22 cellular contexts compared by ENCODE assay signal in genomic region chr11:88348870-88349269, GRCh38. TPM values are rescaled to one million over a fixed set of nuclear protein-coding genes. Genes with fewer than 3 reads are reported as not detected.
DNase-seq lines count a peak whose midpoint lies in the region; ATAC-seq, FAIRE-seq and TF ChIP-seq lines count a peak whose summit lies in the region.
"Had no signal": no experiment of that assay in that cellular context is flagged by ENCODE, and none has a peak within 500 bp of the region (broad histone marks: within the 10 kb centered on the region; RNA-seq: fewer than 3 reads in every experiment).

No MANE protein-coding gene starts in this region.

- intact Hi-C loops in K562 (cut with micrococcal nuclease) (no loop called here), Calu3 (cut with micrococcal nuclease; ENCODE audit: unreplicated experiment) (no loop called here)
- intact Hi-C loops in activated naive CD4-positive, alpha-beta T cell treated with anti-CD3 and anti-CD28 coated beads for 36 hours (cut with micrococcal nuclease): no loop called here

- no peak for DNase-seq in SK-N-SH
- DNase-seq in K562 (ENCODE audit: extremely low read depth in 1 of 4, low spot score in 3 of 4): no peak
- DNase-seq in immature natural killer cell: no peak
- no peak for DNase-seq in Calu3
- DNase-seq in activated naive CD4-positive, alpha-beta T cell treated with anti-CD3 and anti-CD28 coated beads for 36 hours: no peak
- DNase-seq in type B pancreatic cell (ENCODE audit: extremely low spot score, unreplicated experiment): no peak
- no peak for DNase-seq in activated naive CD4-positive, alpha-beta T cell treated with anti-CD3 and anti-CD28 coated beads, Interleukin-2, amount 50 U/mL, for 16 hours
- DNase-seq: 8988T; CD4-positive, CD25-positive, alpha-beta regulatory T cell; COR-L47; GDM1; GM23248; NCI-H187; NCI-H2107; NCI-H510A treated with DMSO at 0.1 percent for 48 hours; NCI-H82; SIG-M5 had no signal

- 89% methylated on average over 1 of the region's 1 CpG for whole genome bisulfite sequencing in SK-N-SH (ENCODE audit: low lambda C conversion rate)
- 31% methylated on average over 1 of the region's 1 CpG for WGBS in K562 (ENCODE audit: insufficient coverage, low coverage, missing lambda C conversion rate)

- peak; percentile 37 for FAIRE-seq in K562 (lab: Jason Lieb, UNC)

- BruUV-seq in K562 (replicated peaks; lab: Mats Ljungman, UMichigan): no TSS peak
- no TSS peak for BruUV-seq in Calu3 (replicated peaks; lab: Mats Ljungman, UMichigan)

- TF ChIP-seq CTCF in SK-N-SH (IDR thresholded peaks at IDR 0.05) (no peak), K562 (IDR thresholded peaks at IDR 0.05 in 2 of 3, conservative IDR thresholded peaks at IDR 0.05 in 1 of 3; ENCODE audit: insufficient read depth in 2 of 3, low read depth in 1 of 3, low read length in 3 of 3) (no peak), Calu3 (IDR thresholded peaks at IDR 0.05; ENCODE audit: unreplicated experiment) (no peak), type B pancreatic cell (conservative IDR thresholded peaks at IDR 0.05) (no peak)

- H3K27ac ChIP-seq in SK-N-SH (ENCODE audit: low read depth in 2 of 2, low read length in 1 of 2): no peak overlapping the region
- 0 out of 3 replicates have a peak overlapping the region, but pooled peaks have one; percentile 12 for H3K27ac ChIP-seq in K562 (ENCODE audit: extremely low read depth, low read depth, low read length)
- H3K27ac ChIP-seq: GM23248, PC-9, RWPE1 had no signal

- no peak for ATAC-seq in SK-N-SH treated with all-trans-retinoic acid at 6 μM for 48 hours
- peak; percentile 21 for ATAC-seq in K562
- ATAC-seq: HCT116 had no signal

- H4K20me1 ChIP-seq in SK-N-SH (ENCODE audit: insufficient read depth) (no peaks in the 10 kb centered on the region), K562 (replicated peaks; ENCODE audit: control insufficient read depth, insufficient read depth, low read length) (no peaks in the 10 kb centered on the region)

- H3K36me3 Mint-ChIP-seq in immature natural killer cell: peaks cover 3 to 4% (median 3%) of the 10 kb centered on the region in 3 donors
- H3K36me3 Mint-ChIP-seq in Calu3 (ENCODE audit: insufficient read depth, unreplicated experiment): no peaks in the 10 kb centered on the region
- H3K36me3 Mint-ChIP-seq in activated naive CD4-positive, alpha-beta T cell treated with anti-CD3 and anti-CD28 coated beads for 36 hours (ENCODE audit: low read depth): no peaks in the 10 kb centered on the region
- no peaks in the 10 kb centered on the region for H3K36me3 Mint-ChIP-seq in type B pancreatic cell
- H3K36me3 Mint-ChIP-seq: CD4-positive, CD25-positive, alpha-beta regulatory T cell had no signal

- no peaks in the 10 kb centered on the region for H3K9me1 ChIP-seq in K562 (ENCODE audit: control insufficient read depth, insufficient read depth, low read length)

- H3K27me3 ChIP-seq in SK-N-SH (ENCODE audit: insufficient read depth): no peaks in the 10 kb centered on the region
- H3K27me3 ChIP-seq in K562 (ENCODE audit: control insufficient read depth in 2 of 2, insufficient read depth in 2 of 2, low read length in 2 of 2): no peaks in the 10 kb centered on the region

- no peaks in the 10 kb centered on the region for H3K9me2 ChIP-seq in SK-N-SH

- H3K79me2 ChIP-seq in SK-N-SH (ENCODE audit: insufficient read depth): no peaks in the 10 kb centered on the region
- no peaks in the 10 kb centered on the region for H3K79me2 ChIP-seq in K562 (ENCODE audit: control insufficient read depth, insufficient read depth, low read length)

- H3F3A ChIP-seq in SK-N-SH (replicated peaks; ENCODE audit: insufficient read depth): no peaks in the 10 kb centered on the region

- H3K27me3 Mint-ChIP-seq in immature natural killer cell (ENCODE audit: low read depth in 3 of 3): no peaks in the 10 kb centered on the region
- no peaks in the 10 kb centered on the region for H3K27me3 Mint-ChIP-seq in Calu3 (ENCODE audit: unreplicated experiment)
- H3K27me3 Mint-ChIP-seq in activated naive CD4-positive, alpha-beta T cell treated with anti-CD3 and anti-CD28 coated beads for 36 hours (ENCODE audit: low read depth): no peaks in the 10 kb centered on the region
- H3K27me3 Mint-ChIP-seq in type B pancreatic cell: no peaks in the 10 kb centered on the region
- H3K27me3 Mint-ChIP-seq: B cell; CD4-positive, CD25-positive, alpha-beta regulatory T cell had no signal

- no peaks in the 10 kb centered on the region for H3K9me3 Mint-ChIP-seq in immature natural killer cell
- no peaks in the 10 kb centered on the region for H3K9me3 Mint-ChIP-seq in Calu3 (ENCODE audit: low read depth, unreplicated experiment)
- no peaks in the 10 kb centered on the region for H3K9me3 Mint-ChIP-seq in activated naive CD4-positive, alpha-beta T cell treated with anti-CD3 and anti-CD28 coated beads for 36 hours
- no peaks in the 10 kb centered on the region for H3K9me3 Mint-ChIP-seq in type B pancreatic cell

- H3K9me3 ChIP-seq in SK-N-SH (no peaks in the 10 kb centered on the region), K562 (replicated peaks; ENCODE audit: control insufficient read depth, insufficient read depth, low read depth, low read length) (no peaks in the 10 kb centered on the region)

- H3K4me3 Mint-ChIP-seq in immature natural killer cell (no peak overlapping the region), Calu3 (ENCODE audit: low read depth, unreplicated experiment) (no peak overlapping the region), type B pancreatic cell (no peak overlapping the region)
- H3K4me3 Mint-ChIP-seq in activated naive CD4-positive, alpha-beta T cell treated with anti-CD3 and anti-CD28 coated beads for 36 hours: no peak overlapping the region
- H3K4me3 Mint-ChIP-seq: B cell; CD4-positive, CD25-positive, alpha-beta regulatory T cell had no signal

- H2AFZ ChIP-seq in SK-N-SH (ENCODE audit: low read depth) (no peak overlapping the region), K562 (ENCODE audit: low read depth, low read length) (no peak overlapping the region)
- H2AFZ ChIP-seq: GM23248, PC-9 had no signal

- CTCF ChIA-PET in SK-N-SH (lab: Yijun Ruan, JAX): no interaction called here
- CTCF ChIA-PET in K562 (lab: Yijun Ruan, JAX; ENCODE audit: low intra/inter-chr PET ratio): no interaction called here
- CTCF ChIA-PET in Calu3 (lab: Charles Lee): no interaction called here
- CTCF ChIA-PET in activated naive CD4-positive, alpha-beta T cell treated with anti-CD3 and anti-CD28 coated beads for 36 hours (lab: Charles Lee): no interaction called here

- peak overlapping the region in 4 of 6 donors; percentile 23 to 50 (median 33) for H3K27ac Mint-ChIP-seq in immature natural killer cell
- H3K27ac Mint-ChIP-seq in Calu3 (ENCODE audit: unreplicated experiment): no peak overlapping the region
- no peak overlapping the region for H3K27ac Mint-ChIP-seq in activated naive CD4-positive, alpha-beta T cell treated with anti-CD3 and anti-CD28 coated beads for 36 hours
- no peak overlapping the region for H3K27ac Mint-ChIP-seq in type B pancreatic cell
- H3K27ac Mint-ChIP-seq: B cell; CD4-positive, CD25-positive, alpha-beta regulatory T cell had no signal

- H3K4me1 ChIP-seq in SK-N-SH (ENCODE audit: control insufficient read depth in 1 of 2, insufficient read depth in 2 of 2, low read depth in 1 of 2, low read length in 1 of 2) (peaks cover 0 to 3% of the 10 kb centered on the region in 2 experiments; a peak in 2 of 4 replicates), K562 (replicated peaks in 1 of 2; ENCODE audit: control insufficient read depth in 2 of 2, insufficient read depth in 2 of 2, low read length in 2 of 2) (peaks cover 0 to 5% of the 10 kb centered on the region in 2 experiments; a peak in 3 of 5 replicates)

- TF ChIP-seq RAD21 in SK-N-SH (IDR thresholded peaks at IDR 0.05; ENCODE audit: low read length): no peak
- no peak for TF ChIP-seq RAD21 in K562 (CRISPR knock-in tag; conservative IDR thresholded peaks at IDR 0.05 in 1 of 2, IDR thresholded peaks at IDR 0.05 in 1 of 2)

- H3K4me2 ChIP-seq in SK-N-SH: no peak overlapping the region
- H3K4me2 ChIP-seq in K562 (ENCODE audit: insufficient read depth, low read length): no peak overlapping the region
- H3K4me2 ChIP-seq: PC-9 had no signal

- H3K4me3 ChIP-seq in SK-N-SH (ENCODE audit: low read depth in 2 of 2, low read length in 1 of 2): no peak overlapping the region
- H3K4me3 ChIP-seq in K562: no peak overlapping the region
- H3K4me3 ChIP-seq: GM23248, PC-9 had no signal

- POLR2A ChIA-PET in SK-N-SH (lab: Yijun Ruan, JAX) (no interaction called here), K562 (lab: Yijun Ruan, JAX) (no interaction called here)

- peaks cover 40 to 47% of the 10 kb centered on the region in 2 donors for H3K4me1 Mint-ChIP-seq in immature natural killer cell
- H3K4me1 Mint-ChIP-seq in Calu3 (ENCODE audit: low read depth, unreplicated experiment): no peaks in the 10 kb centered on the region
- H3K4me1 Mint-ChIP-seq in activated naive CD4-positive, alpha-beta T cell treated with anti-CD3 and anti-CD28 coated beads for 36 hours (ENCODE audit: low read depth): peaks cover 8% of the 10 kb centered on the region
- peaks cover 5% of the 10 kb centered on the region for H3K4me1 Mint-ChIP-seq in type B pancreatic cell (ENCODE audit: unreplicated experiment)

- H3K9ac ChIP-seq in SK-N-SH: no peak overlapping the region
- H3K9ac ChIP-seq in K562 (ENCODE audit: insufficient read depth in 1 of 2, low read depth in 2 of 2, low read length in 2 of 2): no peak overlapping the region
- H3K9ac ChIP-seq: GM23248 had no signal

- TF ChIP-seq EP300 in SK-N-SH (IDR thresholded peaks at IDR 0.05; ENCODE audit: borderline replicate concordance in 1 of 2, low read depth in 1 of 2, low read length in 1 of 2) (no peak), K562 (IDR thresholded peaks at IDR 0.05; ENCODE audit: low read length) (no peak)

- in situ Hi-C loops in K562 (cut with MboI): no loop called here

- no peak for TF ChIP-seq POLR2A in K562 (conservative IDR thresholded peaks at IDR 0.05)

- no peaks in the 10 kb centered on the region for H3K36me3 ChIP-seq in SK-N-SH (replicated peaks in 1 of 2; ENCODE audit: control insufficient read depth in 1 of 2, insufficient read depth in 2 of 2, low read length in 1 of 2)
- peaks cover 4% of the 10 kb centered on the region; the same call in 2 of the 3 replicates for H3K36me3 ChIP-seq in K562 (ENCODE audit: control insufficient read depth, insufficient read depth, low read length)

RNA-seq across cellular contexts. Expression of gene CTSC, which starts 11.3 kb away (rescaled TPM):
- polyA plus RNA-seq in SK-N-SH (2012; rRNA removed) (101 and 104 TPM in 2 replicates), K562 (2011; rRNA removed) (148 and 304 TPM in 2 replicates), K562 (2014; fragmentation: Illumina TruSeq; extraction: Trizol) (148 and 160 TPM in 2 replicates), K562 (2014; fragmentation: Nextera tagmentation; extraction: Ambion mirVana) (100 to 1,000 TPM; 350 to 403 TPM), K562 (2014; rRNA removed) (137 and 141 TPM in 2 replicates), immature natural killer cell (100 to 1,000 TPM; 389 to 655 (median 558) TPM)
- polyA plus RNA-seq in SK-N-SH (2012; cell fraction: cytosol; rRNA removed): 92.4 and 111 TPM in 2 replicates
- polyA plus RNA-seq in SK-N-SH (2012; cell fraction: nucleus; rRNA removed): 25.4 and 47.1 TPM in 2 replicates
- total RNA-seq in K562 (2011; cell fraction: chromatin; rRNA removed; ENCODE audit: low replicate concordance): 294 and 379 TPM in 2 replicates
- 320 and 363 TPM in 2 replicates for total RNA-seq in K562 (2011; cell fraction: nucleolus; rRNA removed)
- 387 and 390 TPM in 2 replicates for total RNA-seq in K562 (2011; cell fraction: nucleoplasm; rRNA removed)
- total RNA-seq in K562 (2014; rRNA removed) (113 and 115 TPM in 2 replicates), K562 (2014; rRNA removed; fragmentation: Illumina TruSeq; extraction: Trizol) (187 and 206 TPM in 2 replicates), K562 (2015; rRNA removed; fragmentation: Illumina TruSeq; extraction: Trizol) (201 and 205 TPM in 2 replicates), K562 (2021) (162 and 170 TPM in 2 replicates), Calu3 (2022) (413 and 478 TPM in 2 replicates), type B pancreatic cell (ENCODE audit: low replicate concordance) (155 and 215 TPM in 2 replicates)
- 120 and 135 TPM in 2 replicates for polyA plus RNA-seq in K562 (2011; cell fraction: cytosol; rRNA removed)
- polyA plus RNA-seq in K562 (2011; cell fraction: nucleus; rRNA removed): 81.1 and 102 TPM in 2 replicates
- 217 and 283 TPM in 2 replicates for polyA plus RNA-seq in K562 (2012)
- polyA minus RNA-seq in K562 (2011; rRNA and poly(A)+ RNA removed): 161 and 254 TPM in 2 replicates
- 100 and 143 TPM in 2 replicates for polyA minus RNA-seq in K562 (2011; cell fraction: cytosol; rRNA and poly(A)+ RNA removed)
- 156 and 191 TPM in 2 replicates for polyA minus RNA-seq in K562 (2011; cell fraction: nucleus; rRNA and poly(A)+ RNA removed)
- 10 to 100 TPM; 19.1 to 22.2 TPM for total RNA-seq in activated naive CD4-positive, alpha-beta T cell treated with anti-CD3 and anti-CD28 coated beads for 36 hours

Comparison
In these comparisons a context has a peak if more than half of its experiments do, and no peak if none do; other contexts are left out.
1. H3K27ac Mint-ChIP-seq: peak in immature natural killer cell (4 of 6); none in Calu3 (single experiment), activated naive CD4-positive, alpha-beta T cell treated with anti-CD3 and anti-CD28 coated beads for 36 hours (single experiment) and type B pancreatic cell (single experiment).